1 cellular context compared by ENCODE assay signal in genomic region chr13:110715395-110716234, GRCh38.
A peak's percentile ranks its signal among the peaks of the same experiment; 100 is the strongest.
TF ChIP-seq lines count a peak whose summit lies in the region.

No MANE protein-coding gene starts in this region.

TF ChIP-seq in H1, 55 proteins besides CTCF, POLR2A, EP300 and RAD21:
- TF ChIP-seq PHF8 (conservative IDR thresholded peaks at IDR 0.05; ENCODE audit: low read depth, low read length) (peak; percentile 73; the same call in 1 of the 2 replicates), CHD7 (IDR thresholded peaks at IDR 0.05; ENCODE audit: insufficient replicate concordance, low read length) (no peak), KDM4A (IDR thresholded peaks at IDR 0.05; ENCODE audit: low read depth, low read length, severe bottlenecking) (no peak), TAF7 (optimal IDR thresholded peaks at IDR 0.05; ENCODE audit: borderline replicate concordance, low read depth, low read length) (peak; percentile 80), BCL11A (IDR thresholded peaks at IDR 0.05; ENCODE audit: low read depth in 2 of 2, low read length in 2 of 2) (no peak), YY1 (IDR thresholded peaks at IDR 0.05; ENCODE audit: low read depth, low read length) (no peak), TEAD4 (IDR thresholded peaks at IDR 0.05; ENCODE audit: low read depth, low read length) (peak; percentile 74), GABPA (IDR thresholded peaks at IDR 0.05; ENCODE audit: borderline replicate concordance, insufficient read depth, low read length) (no peak), HDAC2 (IDR thresholded peaks at IDR 0.05; ENCODE audit: borderline replicate concordance in 1 of 2, low read depth in 2 of 2, low read length in 2 of 2) (peak in 1 of 2 experiments; percentile 90; a peak in 2 of 4 replicates), SP4 (IDR thresholded peaks at IDR 0.05; ENCODE audit: low read length) (peak; percentile 28; the same call in 1 of the 2 replicates), CREB1 (IDR thresholded peaks at IDR 0.05) (peak; percentile 30; the same call in 1 of the 2 replicates), SP2 (IDR thresholded peaks at IDR 0.05; ENCODE audit: low read length) (peak; percentile 66), SRF (IDR thresholded peaks at IDR 0.05; ENCODE audit: low read depth, low read length) (no peak), ASH2L (IDR thresholded peaks at IDR 0.05; ENCODE audit: low read length) (peak; percentile 62), USF2 (IDR thresholded peaks at IDR 0.05; ENCODE audit: low read length) (no peak), CHD2 (IDR thresholded peaks at IDR 0.05; ENCODE audit: low read length) (peak; percentile 55), SP1 (IDR thresholded peaks at IDR 0.05; ENCODE audit: low read depth, low read length) (peak; percentile 88), SIN3A (conservative IDR thresholded peaks at IDR 0.05 in 1 of 2, IDR thresholded peaks at IDR 0.05 in 1 of 2; ENCODE audit: low read depth in 1 of 2, low read length in 2 of 2) (0 out of 4 replicates have a peak, but pooled peaks of 1 of the 2 experiments have one; percentile 63), MAFK (IDR thresholded peaks at IDR 0.05; ENCODE audit: low read depth, low read length) (no peak), TAF1 (IDR thresholded peaks at IDR 0.05; ENCODE audit: low read depth, low read length) (peak; percentile 52), CEBPB (IDR thresholded peaks at IDR 0.05; ENCODE audit: low read depth, low read length) (0 out of 2 replicates have a peak, but pooled peaks have one; percentile 20), FOSL1 (IDR thresholded peaks at IDR 0.05; ENCODE audit: insufficient read depth, low read depth, low read length) (no peak), BACH1 (IDR thresholded peaks at IDR 0.05; ENCODE audit: low read length) (peak; percentile 77), TBP (IDR thresholded peaks at IDR 0.05; ENCODE audit: low read depth, low read length) (peak; percentile 8; the same call in 1 of the 2 replicates)
